ENCODE assay signal across 28 cellular contexts in the genomic region with DNA sequence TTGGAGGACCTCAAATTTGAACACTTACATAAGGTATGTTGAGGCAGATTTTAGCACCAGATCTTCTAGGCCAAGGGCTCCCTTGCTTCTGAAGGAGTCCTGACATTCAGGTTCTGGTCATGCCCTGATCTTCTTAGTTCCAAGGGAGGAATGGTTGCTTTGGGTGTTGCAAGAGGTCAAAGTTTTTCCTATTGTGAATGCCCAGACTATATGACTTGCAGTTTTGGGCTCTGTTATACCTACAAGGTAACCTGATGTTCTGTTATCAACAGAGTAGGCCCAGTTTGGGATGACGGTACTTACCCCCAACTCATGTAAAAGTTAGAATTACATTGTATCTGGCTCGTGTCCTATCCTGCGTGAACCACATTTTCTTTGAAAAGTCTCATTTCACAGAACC.
"Had no signal": no experiment of that assay in that cellular context is flagged by ENCODE, and none has a peak within 500 bp of the region (broad histone marks: within the 10 kb centered on the region; RNA-seq: fewer than 3 reads in every experiment).

No MANE protein-coding gene starts in this region.

- H3K79me2 ChIP-seq: parathyroid adenoma had no signal

- H2AFZ ChIP-seq: neural progenitor cell, parathyroid adenoma had no signal

- H3K9ac ChIP-seq: neural progenitor cell, parathyroid adenoma had no signal

- H3K4me2 ChIP-seq: neural progenitor cell, smooth muscle cell had no signal

- ATAC-seq: natural killer cell; psoas muscle; right cardiac atrium; sciatic nerve; stimulated activated memory B cell treated with anti-CD40 and anti-IgM and Interleukin-4, amounts not matched to agents 10 μg/mL and 1 μg/mL and 100 μg/mL, for 72 hours; stimulated activated naive CD8-positive, alpha-beta T cell treated with anti-CD3 and anti-CD28 coated beads, Interleukin-15, amount 100 ng/mL, for 72 hours; stimulated activated naive CD8-positive, alpha-beta T cell treated with anti-CD3 and anti-CD28 coated beads, Interleukin-15, Interleukin-2, amounts not matched to agents 100 U/mL and 50 U/mL, for 24 hours; upper lobe of right lung had no signal

- H3K27me3 ChIP-seq: neural progenitor cell, ovary, spleen, suprapubic skin, testis, tibial artery, transverse colon, upper lobe of right lung, uterus had no signal

- DNase-seq: natural killer cell; occipital lobe; ovary; posterior cingulate gyrus; psoas muscle; right cardiac atrium; spleen; stimulated activated CD4-positive, alpha-beta T cell treated with anti-CD3 and anti-CD28 coated beads, Interleukin-12 subunit alpha, Interleukin-12 subunit beta, amount 100 ng/mL, for 4 hours; stimulated activated CD4-positive, alpha-beta T cell treated with anti-CD3 and anti-CD28 coated beads, Interleukin-1b, Interleukin-23, amount 100 ng/mL, for 48 hours; stimulated activated CD4-positive, alpha-beta T cell treated with anti-CD3 and anti-CD28 coated beads, Interleukin-4, amount 100 ng/mL, for 1 hour; stimulated activated CD4-positive, alpha-beta T cell treated with anti-CD3 and anti-CD28 coated beads, Interleukin-4, amount 100 ng/mL, for 4 hours; stimulated activated CD8-positive, alpha-beta memory T cell treated with anti-CD3 and anti-CD28 coated beads, Interleukin-4, amount 100 ng/mL, for 48 hours; stimulated activated naive CD4-positive, alpha-beta T cell; stimulated activated naive CD8-positive, alpha-beta T cell treated with anti-CD3 and anti-CD28 coated beads, Interleukin-15, amount 100 ng/mL, for 72 hours; stimulated activated naive CD8-positive, alpha-beta T cell treated with anti-CD3 and anti-CD28 coated beads, Interleukin-15, Interleukin-2, amounts not matched to agents 100 U/mL and 50 U/mL, for 24 hours; substantia nigra; testis; tibial artery; transverse colon; upper lobe of right lung; uterus had no signal

- H3K4me3 ChIP-seq: neural progenitor cell, ovary, psoas muscle, skin epidermis, smooth muscle cell, spleen, suprapubic skin, testis, tibial artery, transverse colon, upper lobe of right lung, uterus had no signal

- H3K27ac ChIP-seq: neural progenitor cell, ovary, parathyroid adenoma, psoas muscle, skin epidermis, spleen, suprapubic skin, testis, tibial artery, transverse colon, upper lobe of right lung, uterus had no signal

- H3K36me3 ChIP-seq: neural progenitor cell, ovary, spleen, suprapubic skin, tibial artery, transverse colon, upper lobe of right lung, uterus had no signal

- H3K4me1 ChIP-seq: neural progenitor cell, parathyroid adenoma, psoas muscle, spleen, suprapubic skin, testis, tibial artery, upper lobe of right lung, uterus had no signal

- H3K9me3 ChIP-seq: ovary, psoas muscle, spleen, suprapubic skin, testis, tibial artery, transverse colon, upper lobe of right lung, uterus had no signal
